9 cellular contexts compared by ENCODE assay signal in genomic region chr1:35882945-35883680, GRCh38. TPM values are rescaled to one million over a fixed set of nuclear protein-coding genes. Genes with fewer than 3 reads are reported as not detected.
A peak's percentile ranks its signal among the peaks of the same experiment; 100 is the strongest.
DNase-seq lines count a peak whose midpoint lies in the region; ATAC-seq, FAIRE-seq and TF ChIP-seq lines count a peak whose summit lies in the region.
"Had no signal": no experiment of that assay in that cellular context is flagged by ENCODE, and none has a peak within 500 bp of the region (broad histone marks: within the 10 kb centered on the region; RNA-seq: fewer than 3 reads in every experiment).

AGO1 (plus strand) TSS chr1:35883209; CDS start chr1:35883422, 213 bp downstream.

- CTCF ChIA-PET in BJ (lab: Yijun Ruan, JAX): interaction anchor here (0.6 to 2.8 kb wide), 24 partner anchors 9 to 206 kb away, joined by 3 to 22 read pairs (median 4); partner anchors contain the start of gene AGO3

- no peaks in the 10 kb centered on the region for H3K9me3 Mint-ChIP-seq in chondrocyte (ENCODE audit: low read depth)

- DNase-seq in BJ (ENCODE audit: low read depth): peak; percentile 37
- DNase-seq in GM19239 (ENCODE audit: insufficient read length, low spot score): peak; percentile 98
- peak; percentile 99 for DNase-seq in NCI-H510A treated with DMSO at 0.1 percent for 48 hours (lab: John Stamatoyannopoulos, UW)
- DNase-seq in activated CD4-positive, alpha-beta T cell treated with anti-CD3 and anti-CD28 coated beads for 24 hours (ENCODE audit: low read depth in 2 of 2): peak; percentile 95 to 96
- peak; percentile 97 for DNase-seq in chondrocyte (ENCODE audit: low spot score)
- peak; percentile 78 for DNase-seq in kidney glomerular epithelial cell (lab: John Stamatoyannopoulos, UW)
- peak; percentile 93 to 97 for DNase-seq in stimulated activated CD4-positive, alpha-beta T cell treated with anti-CD3 and anti-CD28 coated beads, Interleukin-15, amount 100 ng/mL, for 48 hours (ENCODE audit: low read depth in 2 of 2)

- POLR2A ChIA-PET in BJ (lab: Charles Lee): no interaction called here

- FAIRE-seq in GM19239 (lab: Jason Lieb, UNC): peak; percentile 86
- FAIRE-seq: islet of Langerhans had no signal

- peak within 1 kb of the TSS; percentile 76 for H3K4me3 ChIP-seq in BJ (ENCODE audit: low read depth, low read length)

- peak within 1 kb of the TSS; percentile 94 for H3K4me3 Mint-ChIP-seq in chondrocyte (ENCODE audit: unreplicated experiment)

- no peaks in the 10 kb centered on the region for H3K36me3 ChIP-seq in BJ (ENCODE audit: control insufficient read depth, insufficient read depth, low read length)

- no peaks in the 10 kb centered on the region for H3K27me3 Mint-ChIP-seq in chondrocyte (ENCODE audit: low read depth)

- TF ChIP-seq CTCF in BJ (IDR thresholded peaks at IDR 0.05; ENCODE audit: insufficient read depth, low read depth, low read length) (peak; percentile 90), chondrocyte (IDR thresholded peaks at IDR 0.05) (peak; percentile 92)

- H3K27ac Mint-ChIP-seq in chondrocyte (ENCODE audit: unreplicated experiment): peak within 1 kb of the TSS; percentile 72

- H3K27me3 ChIP-seq in BJ (ENCODE audit: control insufficient read depth, insufficient read depth, low read length): peaks cover 1% of the 10 kb centered on the region; the same call in 1 of the 2 replicates

- peaks cover 33% of the 10 kb centered on the region for H3K4me1 Mint-ChIP-seq in chondrocyte (ENCODE audit: low read depth)

- H3K36me3 Mint-ChIP-seq in chondrocyte (ENCODE audit: low read depth): no peaks in the 10 kb centered on the region

- peak; percentile 71 for ATAC-seq in HG03442 (IDR thresholded peaks at IDR 0.05; ENCODE audit: unreplicated experiment)

RNA-seq across cellular contexts. Expression of gene AGO1, which starts in this region (rescaled TPM):
- 10.7 and 13.1 TPM in 2 replicates for polyA plus RNA-seq in BJ (2011; rRNA removed)
- 36.1 and 36.7 TPM in 2 replicates for polyA minus RNA-seq in BJ (2011; rRNA and poly(A)+ RNA removed)
- total RNA-seq in chondrocyte: 23.5 to 35.8 TPM (median 24.6 TPM) in 3 replicates

Comparison
In these comparisons a context has a peak if more than half of its experiments do, and no peak if none do; other contexts are left out.
1. Peak in every context shown above with its lines: DNase-seq, ATAC-seq and H3K4me3 ChIP-seq.
2. DNase-seq: peak in every context shown above with its lines; median percentile 99 in NCI-H510A treated with DMSO at 0.1 percent for 48 hours; 98 in GM19239; 97 in chondrocyte; 96 in activated CD4-positive, alpha-beta T cell treated with anti-CD3 and anti-CD28 coated beads for 24 hours; 95 in stimulated activated CD4-positive, alpha-beta T cell treated with anti-CD3 and anti-CD28 coated beads, Interleukin-15, amount 100 ng/mL, for 48 hours; 78 in kidney glomerular epithelial cell; 37 in BJ.